In the genomic region with DNA sequence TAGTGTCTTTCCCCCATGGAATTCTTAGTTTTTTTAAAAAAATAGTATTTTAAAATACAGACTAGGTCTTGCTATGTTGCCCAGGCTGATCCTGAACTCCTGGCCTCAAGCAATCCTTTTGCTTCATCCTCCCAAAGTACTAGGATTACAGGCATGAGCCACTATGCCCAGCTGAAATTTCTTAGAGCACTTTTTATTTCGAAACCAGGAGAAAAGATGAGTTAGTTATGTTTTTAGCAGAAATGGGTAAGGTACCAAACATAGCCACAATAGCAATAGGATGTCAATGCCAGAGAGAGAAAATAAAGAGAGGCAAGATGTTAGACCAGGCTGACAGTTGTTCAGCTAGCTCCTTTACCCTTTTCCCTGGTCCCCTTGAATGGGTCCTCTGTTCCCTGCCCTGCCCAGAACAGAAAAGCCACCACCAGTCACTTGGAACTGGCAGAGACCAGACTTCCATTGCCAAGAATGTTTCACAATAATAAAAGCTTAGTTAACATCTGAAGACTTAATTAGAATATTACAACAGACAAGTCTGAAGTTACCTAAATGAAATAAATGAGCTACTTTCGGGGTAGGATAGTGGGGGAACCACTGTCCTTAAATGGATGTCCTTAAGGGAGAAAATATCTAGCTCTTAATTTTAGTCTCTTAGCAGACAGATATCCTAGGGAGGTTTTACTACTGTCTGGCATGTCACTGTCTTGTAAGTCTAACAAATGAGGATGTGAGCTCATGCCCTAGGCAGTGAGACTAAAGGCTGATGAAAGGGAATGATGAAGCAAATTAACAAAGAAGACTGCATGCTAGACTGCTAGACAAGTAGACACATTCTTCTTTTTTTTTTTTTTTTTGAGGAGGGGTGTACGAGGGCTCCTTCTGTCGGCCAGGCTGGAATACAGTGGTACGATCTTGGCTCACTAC, we compare ENCODE assay signal across 9 cellular contexts. TPM values are rescaled to one million over a fixed set of nuclear protein-coding genes. Genes with fewer than 3 reads are reported as not detected.
DNase-seq lines count a peak whose midpoint lies in the region; ATAC-seq, FAIRE-seq and TF ChIP-seq lines count a peak whose summit lies in the region.
"Had no signal": no experiment of that assay in that cellular context is flagged by ENCODE, and none has a peak within 500 bp of the region (broad histone marks: within the 10 kb centered on the region; RNA-seq: fewer than 3 reads in every experiment).

No MANE protein-coding gene starts in this region.

- POLR2A ChIA-PET in activated CD4-positive, alpha-beta memory T cell treated with anti-CD3 and anti-CD28 coated beads, Interleukin-2, amount 10 ng/mL, durations not matched to agents 7 days and 5 days (lab: Charles Lee), result interaction anchor here (1.2 kb wide), 1 partner anchor 15 kb away, joined by 4 read pairs; no protein-coding TSS in a partner anchor

- H3K4me3 ChIP-seq in right atrium auricular region, result no peak overlapping the region
- no peak overlapping the region for H3K4me3 ChIP-seq in stomach

- H3K9me3 ChIP-seq in right atrium auricular region (no peaks in the 10 kb centered on the region), stomach (no peaks in the 10 kb centered on the region)

- DNase-seq in HS-5 (ENCODE audit: low read depth), result peak; percentile 45
- peak in 46 of 56 donors; percentile 1 to 68 (median 22) for DNase-seq in amygdala (lab: John Stamatoyannopoulos, UW)
- DNase-seq in right atrium auricular region (ENCODE audit: low spot score), result no peak
- no peak for DNase-seq in stomach
- no peak for DNase-seq in effector CD4-positive, alpha-beta T cell
- no peak for DNase-seq in activated CD4-positive, alpha-beta memory T cell treated with anti-CD3 and anti-CD28 coated beads, Interleukin-2, amount 10 ng/mL, durations not matched to agents 7 days and 5 days
- no peak for DNase-seq in GM12891 (ENCODE audit: insufficient read length, low spot score)

- H3K36me3 ChIP-seq in right atrium auricular region (no peaks in the 10 kb centered on the region), stomach (no peaks in the 10 kb centered on the region)

- 72 to 90% (median 81%) methylated on average over 5 of the region's 5 CpGs for WGBS in stomach, 5 donors

- H3K27ac ChIP-seq in right atrium auricular region (peak overlapping the region; percentile 49 to 71), stomach (peak overlapping the region in 4 of 5 donors; percentile 40 to 51 (median 42))

- TF ChIP-seq EP300 in stomach (IDR thresholded peaks at IDR 0.05), result no peak

- peaks cover 0 to 25% of the 10 kb centered on the region in 2 donors for H3K4me1 ChIP-seq in right atrium auricular region
- H3K4me1 ChIP-seq in stomach, result peaks cover 0 to 35% (median 17%) of the 10 kb centered on the region in 4 donors

- no peak overlapping the region for H3K4me3 Mint-ChIP-seq in activated CD4-positive, alpha-beta memory T cell treated with anti-CD3 and anti-CD28 coated beads, Interleukin-2, amount 10 ng/mL, durations not matched to agents 7 days and 5 days
- H3K4me3 Mint-ChIP-seq: natural killer cell treated with Interleukin-12 subunit alpha and Interleukin-12 subunit beta and Interleukin-15 and Interleukin-18, amount 100 ng/mL, for 72 hours had no signal

- FAIRE-seq in GM12891 (lab: Jason Lieb, UNC), result no peak

- no peaks in the 10 kb centered on the region for H3K9me3 Mint-ChIP-seq in activated CD4-positive, alpha-beta memory T cell treated with anti-CD3 and anti-CD28 coated beads, Interleukin-2, amount 10 ng/mL, durations not matched to agents 7 days and 5 days
- H3K9me3 Mint-ChIP-seq: natural killer cell treated with Interleukin-12 subunit alpha and Interleukin-12 subunit beta and Interleukin-15 and Interleukin-18, amount 100 ng/mL, for 72 hours had no signal

- H3K4me1 Mint-ChIP-seq in activated CD4-positive, alpha-beta memory T cell treated with anti-CD3 and anti-CD28 coated beads, Interleukin-2, amount 10 ng/mL, durations not matched to agents 7 days and 5 days, result no peaks in the 10 kb centered on the region

- H3K36me3 Mint-ChIP-seq in activated CD4-positive, alpha-beta memory T cell treated with anti-CD3 and anti-CD28 coated beads, Interleukin-2, amount 10 ng/mL, durations not matched to agents 7 days and 5 days (ENCODE audit: low read depth), result no peaks in the 10 kb centered on the region
- H3K36me3 Mint-ChIP-seq: natural killer cell treated with Interleukin-12 subunit alpha and Interleukin-12 subunit beta and Interleukin-15 and Interleukin-18, amount 100 ng/mL, for 72 hours had no signal

- ATAC-seq in GM19467 (IDR thresholded peaks at IDR 0.05; ENCODE audit: unreplicated experiment), result no peak

- H3K27ac Mint-ChIP-seq in activated CD4-positive, alpha-beta memory T cell treated with anti-CD3 and anti-CD28 coated beads, Interleukin-2, amount 10 ng/mL, durations not matched to agents 7 days and 5 days, result no peak overlapping the region
- H3K27ac Mint-ChIP-seq: natural killer cell treated with Interleukin-12 subunit alpha and Interleukin-12 subunit beta and Interleukin-15 and Interleukin-18, amount 100 ng/mL, for 72 hours had no signal

- H3K27me3 ChIP-seq in right atrium auricular region (no peaks in the 10 kb centered on the region), stomach (no peaks in the 10 kb centered on the region)

- intact Hi-C loops in stomach (cut with DNase I; ENCODE audit: low total_unique reads), result no loop called here

- TF ChIP-seq CTCF in right atrium auricular region (IDR thresholded peaks at IDR 0.05) (no peak), stomach (IDR thresholded peaks at IDR 0.05) (no peak)

- H3K27me3 Mint-ChIP-seq in activated CD4-positive, alpha-beta memory T cell treated with anti-CD3 and anti-CD28 coated beads, Interleukin-2, amount 10 ng/mL, durations not matched to agents 7 days and 5 days, result no peaks in the 10 kb centered on the region
- H3K27me3 Mint-ChIP-seq: natural killer cell treated with Interleukin-12 subunit alpha and Interleukin-12 subunit beta and Interleukin-15 and Interleukin-18, amount 100 ng/mL, for 72 hours had no signal

- CTCF ChIA-PET in activated CD4-positive, alpha-beta memory T cell treated with anti-CD3 and anti-CD28 coated beads, Interleukin-2, amount 10 ng/mL, durations not matched to agents 7 days and 5 days (lab: Charles Lee), result no interaction called here

- no peak for TF ChIP-seq POLR2A in stomach (IDR thresholded peaks at IDR 0.05)
- TF ChIP-seq POLR2A in GM12891 (IDR thresholded peaks at IDR 0.05; ENCODE audit: low read depth, low read length), result no peak

TF ChIP-seq in GM12891, 5 proteins besides CTCF, POLR2A, EP300 and RAD21:
- no peak for TF ChIP-seq PAX5 (IDR thresholded peaks at IDR 0.05; ENCODE audit: insufficient read depth, low read length, severe bottlenecking)
- no peak for TF ChIP-seq TAF1 (IDR thresholded peaks at IDR 0.05; ENCODE audit: low read depth, low read length)
- no peak for TF ChIP-seq SPI1 (IDR thresholded peaks at IDR 0.05; ENCODE audit: low read depth, low read length)
- TF ChIP-seq POLR2AphosphoS5 (IDR thresholded peaks at IDR 0.05; ENCODE audit: low read depth, low read length), result no peak

RNA-seq across cellular contexts. Expression of a gene that starts 54.2 kb away (rescaled TPM):
- total RNA-seq in right atrium auricular region (10 to 100 TPM in 1 of 2 donors, 1 to 10 TPM in 1; 6.3 to 12.1 TPM), stomach (10 to 100 TPM in 3 of 5 donors, 1 to 10 TPM in 2; 4.6 to 26.6 (median 12.9) TPM)
- 1 to 10 TPM; 1.3 to 2.9 (median 2.6) TPM for polyA plus RNA-seq in stomach
- 1 to 10 TPM; 8.6 to 9.3 TPM for total RNA-seq in activated CD4-positive, alpha-beta memory T cell treated with anti-CD3 and anti-CD28 coated beads, Interleukin-2, amount 10 ng/mL, durations not matched to agents 7 days and 5 days
- polyA plus RNA-seq in GM12891 (2012; ENCODE audit: low read depth, missing spikeins), result 1.0 TPM

Comparison
In these comparisons a context has a peak if more than half of its experiments do, and no peak if none do; other contexts are left out.
1. DNase-seq: peak in HS-5 (single experiment) and amygdala (46 of 56); none in right atrium auricular region (single experiment), stomach (single experiment), effector CD4-positive, alpha-beta T cell (single experiment), activated CD4-positive, alpha-beta memory T cell treated with anti-CD3 and anti-CD28 coated beads, Interleukin-2, amount 10 ng/mL, durations not matched to agents 7 days and 5 days (single experiment) and GM12891 (single experiment).